16 cellular contexts compared by ENCODE assay signal in genomic region chr4:4388836-4389575, GRCh38. TPM values are rescaled to one million over a fixed set of nuclear protein-coding genes. Genes with fewer than 3 reads are reported as not detected.
A peak's percentile ranks its signal among the peaks of the same experiment; 100 is the strongest.
DNase-seq lines count a peak whose midpoint lies in the region; ATAC-seq and TF ChIP-seq lines count a peak whose summit lies in the region.
"Had no signal": no experiment of that assay in that cellular context is flagged by ENCODE, and none has a peak within 500 bp of the region (broad histone marks: within the 10 kb centered on the region; RNA-seq: fewer than 3 reads in every experiment).

No MANE protein-coding gene starts in this region.

- H3K36me3 Mint-ChIP-seq in CD4-positive, alpha-beta T cell (ENCODE audit: low read depth) = peaks cover 17% of the 10 kb centered on the region
- H3K36me3 Mint-ChIP-seq in immature natural killer cell (peaks cover 0 to 6% (median 3%) of the 10 kb centered on the region in 3 donors), endothelial cell (ENCODE audit: low read depth, unreplicated experiment) (peaks cover 8% of the 10 kb centered on the region)
- H3K36me3 Mint-ChIP-seq: CD14-positive monocyte had no signal

- no peak for ATAC-seq in CD4-positive, alpha-beta T cell (ENCODE audit: poor library complexity)
- ATAC-seq in esophagus mucosa = no peak
- ATAC-seq: A549 had no signal

- 0 out of 2 replicates have a peak, but pooled peaks cover 5% of the 10 kb centered on the region for H3F3A ChIP-seq in SU-DHL-6 (ENCODE audit: insufficient read depth)

- H3K27me3 Mint-ChIP-seq in CD4-positive, alpha-beta T cell = peaks cover 11% of the 10 kb centered on the region
- H3K27me3 Mint-ChIP-seq in immature natural killer cell (ENCODE audit: low read depth in 3 of 3) = peaks cover 6 to 17% (median 7%) of the 10 kb centered on the region in 3 donors
- peaks cover 13% of the 10 kb centered on the region for H3K27me3 Mint-ChIP-seq in endothelial cell (ENCODE audit: unreplicated experiment)

- peaks cover 15% of the 10 kb centered on the region for H3K27me3 ChIP-seq in CD4-positive, alpha-beta T cell (ENCODE audit: control insufficient read depth, insufficient read depth, low read length)
- no peaks in the 10 kb centered on the region for H3K27me3 ChIP-seq in SU-DHL-6 (ENCODE audit: low read length)

- H3K4me3 ChIP-seq in SU-DHL-6 (ENCODE audit: insufficient read depth, low read length, poor library complexity, severe bottlenecking) = no peak overlapping the region
- H3K4me3 ChIP-seq: A549 had no signal

- no peaks in the 10 kb centered on the region for H3K9me2 ChIP-seq in SU-DHL-6 (replicated peaks; ENCODE audit: insufficient read depth, low read length)

- H3K36me3 ChIP-seq in SU-DHL-6 (ENCODE audit: low read length) = no peaks in the 10 kb centered on the region

- POLR2A ChIA-PET in CD4-positive, alpha-beta T cell (lab: Charles Lee) = no interaction called here
- POLR2A ChIA-PET in GM10248 (lab: Yijun Ruan, JAX) = no interaction called here

- H3K4me1 Mint-ChIP-seq in CD4-positive, alpha-beta T cell (ENCODE audit: low read depth) = peaks cover 17% of the 10 kb centered on the region
- H3K4me1 Mint-ChIP-seq in immature natural killer cell (peaks cover 7 to 14% of the 10 kb centered on the region in 2 donors), endothelial cell (ENCODE audit: unreplicated experiment) (peaks cover 8% of the 10 kb centered on the region)

- intact Hi-C loops in CD4-positive, alpha-beta T cell (cut with DNase I, micrococcal nuclease) = no loop called here
- intact Hi-C loops in posterior vena cava (cut with DNase I) = no loop called here

- no peaks in the 10 kb centered on the region for H3K9me3 ChIP-seq in CD4-positive, alpha-beta T cell (ENCODE audit: control insufficient read depth, low read length)
- no peaks in the 10 kb centered on the region for H3K9me3 ChIP-seq in SU-DHL-6 (ENCODE audit: insufficient read depth, low read length)
- H3K9me3 ChIP-seq: A549 had no signal

- no peak overlapping the region for H2AFZ ChIP-seq in SU-DHL-6 (ENCODE audit: low read depth, low read length, severe bottlenecking)

- no peak overlapping the region for H3K27ac Mint-ChIP-seq in CD4-positive, alpha-beta T cell
- no peak overlapping the region for H3K27ac Mint-ChIP-seq in immature natural killer cell
- no peak overlapping the region for H3K27ac Mint-ChIP-seq in endothelial cell (ENCODE audit: unreplicated experiment)

- DNase-seq in CD4-positive, alpha-beta T cell = no peak
- DNase-seq in immature natural killer cell = no peak
- DNase-seq in posterior vena cava (ENCODE audit: low spot score) = peak; percentile 56
- no peak for DNase-seq in endothelial cell (ENCODE audit: low spot score)
- no peak for DNase-seq in GM10248 (ENCODE audit: extremely low spot score)
- DNase-seq: DND-41, GF-D8, KG1, NCI-H1105, NCI-H187, NCI-H446 treated with DMSO at 0.1 percent for 48 hours, NCI-H748 treated with DMSO at 0.1 percent for 48 hours had no signal

- 0 out of 2 replicates have a peak overlapping the region, but pooled peaks have one; percentile 82 for H3K9ac ChIP-seq in SU-DHL-6 (ENCODE audit: low read length)

- CTCF ChIA-PET in CD4-positive, alpha-beta T cell (lab: Charles Lee) = no interaction called here
- CTCF ChIA-PET in GM10248 (lab: Yijun Ruan, JAX) = no interaction called here

- H3K9me3 Mint-ChIP-seq in CD4-positive, alpha-beta T cell = no peaks in the 10 kb centered on the region
- H3K9me3 Mint-ChIP-seq in immature natural killer cell (no peaks in the 10 kb centered on the region), endothelial cell (ENCODE audit: unreplicated experiment) (no peaks in the 10 kb centered on the region)

- H3K27ac ChIP-seq in CD4-positive, alpha-beta T cell (ENCODE audit: low read depth, low read length) = no peak overlapping the region
- peak overlapping the region; percentile 75 for H3K27ac ChIP-seq in SU-DHL-6 (ENCODE audit: low read depth, low read length)
- H3K27ac ChIP-seq: A549 had no signal

- H3K4me2 ChIP-seq in SU-DHL-6 (ENCODE audit: low read depth, low read length, poor library complexity, severe bottlenecking) = peak overlapping the region; percentile 63

- TF ChIP-seq CTCF in CD4-positive, alpha-beta T cell (IDR thresholded peaks at IDR 0.05) = no peak
- TF ChIP-seq CTCF in SU-DHL-6 (IDR thresholded peaks at IDR 0.05; ENCODE audit: insufficient read depth, low read length, poor library complexity, severe bottlenecking) (no peak), endothelial cell (IDR thresholded peaks at IDR 0.05; ENCODE audit: unreplicated experiment) (no peak), GM10248 (IDR thresholded peaks at IDR 0.05; ENCODE audit: control extremely low read depth, extremely low read depth, low read depth, missing control alignments) (no peak)

- peaks cover 8% of the 10 kb centered on the region; the same call in 1 of the 2 replicates for H3K79me2 ChIP-seq in SU-DHL-6 (ENCODE audit: insufficient read depth, low read length)

- peak overlapping the region; percentile 40 for H3K4me3 Mint-ChIP-seq in CD4-positive, alpha-beta T cell
- peak overlapping the region in 3 of 5 donors; percentile 49 to 93 (median 90) for H3K4me3 Mint-ChIP-seq in immature natural killer cell
- H3K4me3 Mint-ChIP-seq in endothelial cell (ENCODE audit: unreplicated experiment) = no peak overlapping the region

- no peaks in the 10 kb centered on the region for H4K20me1 ChIP-seq in SU-DHL-6 (ENCODE audit: low read depth, low read length)

RNA-seq across cellular contexts. Expression of gene NSG1, which starts 2.1 kb away (rescaled TPM):
- total RNA-seq in CD4-positive, alpha-beta T cell = 10 to 100 TPM; 10.3 to 10.4 TPM
- 1 to 10 TPM; 2.5 to 7.9 (median 4.5) TPM for polyA plus RNA-seq in immature natural killer cell
- under 1 TPM; 0.42 to 0.57 TPM for total RNA-seq in posterior vena cava
- 58.5 TPM for total RNA-seq in esophagus mucosa
- 2.9 TPM for total RNA-seq in endothelial cell (ENCODE audit: unreplicated experiment)
